1 cellular context compared by ENCODE assay signal in genomic region chr17:30821751-30822723, GRCh38.
A peak's percentile ranks its signal among the peaks of the same experiment; 100 is the strongest.
TF ChIP-seq lines count a peak whose summit lies in the region.

No MANE protein-coding gene starts in this region.

TF ChIP-seq in HEK293T, 16 proteins besides CTCF, POLR2A, EP300 and RAD21:
- TF ChIP-seq FOXA1 (IDR thresholded peaks at IDR 0.05) = no peak
- peak; percentile 16; the same call in 1 of the 2 replicates for TF ChIP-seq PKNOX1 (IDR thresholded peaks at IDR 0.05)
